ENCODE assay signal across 29 cellular contexts in the genomic region with DNA sequence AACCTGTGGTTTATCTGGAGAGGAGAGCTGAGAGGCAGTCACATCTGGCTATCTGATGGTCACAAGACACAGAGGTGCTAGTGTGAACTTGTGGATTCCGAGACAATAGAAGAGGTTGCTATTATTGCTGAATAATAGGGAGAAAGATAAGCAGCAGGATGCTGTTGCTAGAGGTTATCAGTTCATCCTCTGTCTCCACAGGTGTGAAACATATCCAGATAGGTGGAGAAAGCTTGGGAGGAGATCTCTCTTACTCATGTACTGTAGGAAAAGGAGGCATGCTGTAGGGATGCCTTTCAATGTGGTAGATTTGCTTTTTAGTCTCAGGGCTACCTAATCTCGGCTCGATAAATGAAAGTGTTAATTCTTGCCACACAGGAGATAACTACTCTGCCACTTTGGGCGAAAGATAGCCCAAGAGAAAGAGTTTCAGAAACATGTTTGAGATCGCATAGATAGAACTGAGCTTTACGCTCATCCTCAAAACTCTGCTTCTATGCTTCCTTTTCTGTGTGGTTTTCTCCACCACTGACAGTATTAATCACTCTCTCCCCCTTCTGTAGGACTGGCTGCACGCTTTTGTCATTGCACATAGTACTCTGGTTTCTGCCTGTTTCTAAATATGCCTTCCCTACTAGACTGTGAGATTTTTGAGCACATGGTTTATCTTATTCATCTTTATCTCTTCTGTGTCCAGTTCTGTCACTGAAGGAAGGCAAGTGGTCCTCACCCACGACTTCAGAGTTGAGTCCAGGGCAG. TPM values are rescaled to one million over a fixed set of nuclear protein-coding genes. Genes with fewer than 3 reads are reported as not detected.
"Had no signal": no experiment of that assay in that cellular context is flagged by ENCODE, and none has a peak within 500 bp of the region (broad histone marks: within the 10 kb centered on the region; RNA-seq: fewer than 3 reads in every experiment).

No MANE protein-coding gene starts in this region.

- H3K79me2 ChIP-seq: parathyroid adenoma had no signal

- H3K4me2 ChIP-seq: smooth muscle cell had no signal

- H3K4me3 ChIP-seq: breast epithelium, heart left ventricle, psoas muscle, sigmoid colon, smooth muscle cell, stomach, thyroid gland, upper lobe of left lung, vagina had no signal

- H3K9me3 Mint-ChIP-seq: activated CD4-positive, alpha-beta memory T cell treated with anti-CD3 and anti-CD28 coated beads for 36 hours; activated CD4-positive, alpha-beta T cell treated with anti-CD3 and anti-CD28 coated beads, Interleukin-2, amount 10 ng/mL, durations not matched to agents 24 days and 14 days; activated T-cell treated with anti-CD3 and anti-CD28 coated beads, Interleukin-2, amount 50 U/mL, for 4 hours; activated T-helper 17 cell treated with anti-CD3 and anti-CD28 coated beads, Interleukin-2, amount 50 U/mL, for 72 hours; central memory CD8-positive, alpha-beta T cell; dendritic cell treated with granulocyte-macrophage colony-stimulating factor and Interleukin-4, amounts not matched to agents 40 ng/mL and 50 ng/mL, for 4 days; naive thymus-derived CD4-positive, alpha-beta T cell; stimulated activated naive B cell treated with anti-CD40 and anti-IgM and Interleukin-4, amounts not matched to agents 10 μg/mL and 1 μg/mL and 100 μg/mL, for 72 hours had no signal

- H3K4me1 Mint-ChIP-seq: activated CD4-positive, alpha-beta T cell treated with anti-CD3 and anti-CD28 coated beads, Interleukin-2, amount 10 ng/mL, durations not matched to agents 24 days and 14 days; activated T-helper 17 cell treated with anti-CD3 and anti-CD28 coated beads, Interleukin-2, amount 50 U/mL, for 72 hours; central memory CD8-positive, alpha-beta T cell; stimulated activated naive B cell treated with anti-CD40 and anti-IgM and Interleukin-4, amounts not matched to agents 10 μg/mL and 1 μg/mL and 100 μg/mL, for 72 hours had no signal

- ATAC-seq: activated CD4-positive, CD25-positive, alpha-beta regulatory T cell treated with anti-CD3 and anti-CD28 coated beads, Interleukin-2, amount 50 U/mL, for 24 hours; activated T-cell treated with anti-CD3 and anti-CD28 coated beads, Interleukin-2, amount 50 U/mL, for 4 hours; activated T-helper 17 cell treated with anti-CD3 and anti-CD28 coated beads, Interleukin-2, amount 50 U/mL, for 72 hours; heart left ventricle; naive thymus-derived CD4-positive, alpha-beta T cell; psoas muscle; stimulated activated naive B cell treated with anti-CD40 and anti-IgM and Interleukin-4, amounts not matched to agents 10 μg/mL and 1 μg/mL and 100 μg/mL, for 72 hours had no signal

- H3K36me3 ChIP-seq: breast epithelium, heart left ventricle, sigmoid colon, stomach, thyroid gland, upper lobe of left lung, vagina had no signal

- H2AFZ ChIP-seq: parathyroid adenoma had no signal

- H3K9ac ChIP-seq: parathyroid adenoma had no signal

- H3K27ac ChIP-seq: breast epithelium, heart left ventricle, parathyroid adenoma, psoas muscle, sigmoid colon, stomach, thyroid gland, upper lobe of left lung, vagina, VCaP had no signal

- H3K4me3 Mint-ChIP-seq: activated CD4-positive, alpha-beta memory T cell treated with anti-CD3 and anti-CD28 coated beads for 36 hours; activated CD4-positive, alpha-beta T cell treated with anti-CD3 and anti-CD28 coated beads, Interleukin-2, amount 10 ng/mL, durations not matched to agents 24 days and 14 days; activated T-cell treated with anti-CD3 and anti-CD28 coated beads, Interleukin-2, amount 50 U/mL, for 4 hours; activated T-helper 17 cell treated with anti-CD3 and anti-CD28 coated beads, Interleukin-2, amount 50 U/mL, for 72 hours; central memory CD8-positive, alpha-beta T cell; dendritic cell treated with granulocyte-macrophage colony-stimulating factor and Interleukin-4, amounts not matched to agents 40 ng/mL and 50 ng/mL, for 4 days; naive thymus-derived CD4-positive, alpha-beta T cell; stimulated activated naive B cell treated with anti-CD40 and anti-IgM and Interleukin-4, amounts not matched to agents 10 μg/mL and 1 μg/mL and 100 μg/mL, for 72 hours had no signal

- H3K36me3 Mint-ChIP-seq: activated CD4-positive, alpha-beta memory T cell treated with anti-CD3 and anti-CD28 coated beads for 36 hours; naive thymus-derived CD4-positive, alpha-beta T cell; stimulated activated naive B cell treated with anti-CD40 and anti-IgM and Interleukin-4, amounts not matched to agents 10 μg/mL and 1 μg/mL and 100 μg/mL, for 72 hours had no signal

- DNase-seq: activated CD4-positive, alpha-beta memory T cell treated with anti-CD3 and anti-CD28 coated beads for 36 hours; activated CD4-positive, alpha-beta T cell treated with anti-CD3 and anti-CD28 coated beads, Interleukin-2, amount 10 ng/mL, durations not matched to agents 24 days and 14 days; activated CD8-positive, alpha-beta memory T cell treated with anti-CD3 and anti-CD28 coated beads, Interleukin-2, amount 50 U/mL, for 48 hours; activated gamma-delta T cell treated with Interleukin-2 at 50 U/mL for 16 hours; activated naive CD4-positive, alpha-beta T cell treated with anti-CD3 and anti-CD28 coated beads, Interleukin-2, amount 50 U/mL, for 16 hours; activated T-cell treated with anti-CD3 and anti-CD28 coated beads, Interleukin-2, amount 50 U/mL, for 4 hours; amygdala; effector memory CD4-positive, alpha-beta T cell; heart left ventricle; midbrain; naive thymus-derived CD4-positive, alpha-beta T cell; psoas muscle; sigmoid colon; stimulated activated CD4-positive, alpha-beta T cell treated with anti-CD3 and anti-CD28 coated beads, Interleukin-1b, Interleukin-23, amount 100 ng/mL, for 48 hours; stimulated activated CD4-positive, alpha-beta T cell treated with anti-CD3 and anti-CD28 coated beads, Interleukin-4, amount 100 ng/mL, for 4 hours; stimulated activated CD8-positive, alpha-beta memory T cell treated with anti-CD3 and anti-CD28 coated beads, Interleukin-4, amount 100 ng/mL, for 48 hours; stimulated activated naive B cell treated with anti-CD40 and anti-IgM and Interleukin-4, amounts not matched to agents 10 μg/mL and 1 μg/mL and 100 μg/mL, for 72 hours; stomach; thyroid gland had no signal

- H3K27ac Mint-ChIP-seq: activated CD4-positive, alpha-beta memory T cell treated with anti-CD3 and anti-CD28 coated beads for 36 hours; activated CD4-positive, alpha-beta T cell treated with anti-CD3 and anti-CD28 coated beads, Interleukin-2, amount 10 ng/mL, durations not matched to agents 24 days and 14 days; activated T-helper 17 cell treated with anti-CD3 and anti-CD28 coated beads, Interleukin-2, amount 50 U/mL, for 72 hours; dendritic cell treated with granulocyte-macrophage colony-stimulating factor and Interleukin-4, amounts not matched to agents 40 ng/mL and 50 ng/mL, for 4 days; naive thymus-derived CD4-positive, alpha-beta T cell; stimulated activated naive B cell treated with anti-CD40 and anti-IgM and Interleukin-4, amounts not matched to agents 10 μg/mL and 1 μg/mL and 100 μg/mL, for 72 hours had no signal

- H3K4me1 ChIP-seq: parathyroid adenoma, psoas muscle, sigmoid colon, stomach, thyroid gland, upper lobe of left lung, vagina had no signal

- H3K27me3 ChIP-seq: sigmoid colon, stomach, thyroid gland, upper lobe of left lung, vagina had no signal

RNA-seq across cellular contexts. Expression of gene PLXNA2, which starts 36.7 kb away (rescaled TPM):
- total RNA-seq: activated CD4-positive, alpha-beta T cell treated with anti-CD3 and anti-CD28 coated beads, Interleukin-2, amount 10 ng/mL, durations not matched to agents 24 days and 14 days had no signal
- polyA plus RNA-seq: naive thymus-derived CD4-positive, alpha-beta T cell had no signal
